Comparison of ENCODE assay signal across 16 cellular contexts in genomic region chr1:17406760-17407475, GRCh38. TPM values are rescaled to one million over a fixed set of nuclear protein-coding genes. Genes with fewer than 3 reads are reported as not detected.
"Had no signal": no experiment of that assay in that cellular context is flagged by ENCODE, and none has a peak within 500 bp of the region (broad histone marks: within the 10 kb centered on the region; RNA-seq: fewer than 3 reads in every experiment).

No MANE protein-coding gene starts in this region.

RNA-seq across cellular contexts. Expression of gene PADI6, which starts 34.9 kb away (rescaled TPM):
- total RNA-seq: cerebellum, dorsolateral prefrontal cortex, esophagus mucosa, gastrocnemius medialis, glomerular endothelial cell, left ventricle myocardium superior, lower lobe of right lung, mucosa of descending colon, omental fat pad, progenitor cell of endocrine pancreas, right atrium auricular region, sciatic nerve, smooth muscle cell, testis, upper lobe of left lung had no signal
- polyA plus RNA-seq: keratinocyte, smooth muscle cell had no signal
